ENCODE assay signal across 2 cellular contexts in the genomic region with DNA sequence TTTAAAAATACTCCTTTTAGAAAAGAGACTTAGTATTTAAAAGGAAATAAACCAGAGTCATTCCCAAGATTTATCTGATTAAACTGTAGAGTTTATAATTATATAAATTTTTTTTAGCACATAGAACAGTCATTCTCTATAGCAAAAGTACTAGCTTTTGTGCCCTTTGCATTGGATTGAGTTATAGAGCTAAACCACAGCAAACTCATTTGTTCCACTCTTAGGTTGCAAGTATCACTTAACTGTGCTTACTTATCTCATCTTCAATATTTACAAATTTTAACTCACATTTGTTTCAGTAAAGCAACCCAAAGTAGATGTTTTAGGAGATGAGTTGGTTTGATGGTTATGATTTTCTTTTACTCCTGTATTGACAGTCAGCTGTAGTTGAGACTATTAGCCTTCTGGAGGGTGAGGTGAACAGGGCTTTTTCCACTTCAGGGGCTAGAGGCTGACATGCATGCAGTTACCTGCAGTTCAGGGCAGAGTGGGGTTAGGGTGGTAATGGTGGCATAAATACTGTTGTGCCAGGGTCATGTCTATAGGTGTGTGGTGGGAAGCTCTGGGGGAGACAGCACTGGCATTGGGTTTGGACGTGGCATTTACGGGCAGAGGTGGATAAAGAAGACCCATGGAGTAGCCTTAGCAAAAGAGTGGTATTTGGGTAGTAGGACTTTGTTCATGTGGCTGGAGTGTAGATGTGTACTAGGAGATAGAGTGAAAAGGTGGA.
TF ChIP-seq lines count a peak whose summit lies in the region.

No MANE protein-coding gene starts in this region.

TF ChIP-seq in GM23338, 12 proteins besides CTCF, POLR2A, EP300 and RAD21 (continues in another document):
- TF ChIP-seq, protein P1, sequence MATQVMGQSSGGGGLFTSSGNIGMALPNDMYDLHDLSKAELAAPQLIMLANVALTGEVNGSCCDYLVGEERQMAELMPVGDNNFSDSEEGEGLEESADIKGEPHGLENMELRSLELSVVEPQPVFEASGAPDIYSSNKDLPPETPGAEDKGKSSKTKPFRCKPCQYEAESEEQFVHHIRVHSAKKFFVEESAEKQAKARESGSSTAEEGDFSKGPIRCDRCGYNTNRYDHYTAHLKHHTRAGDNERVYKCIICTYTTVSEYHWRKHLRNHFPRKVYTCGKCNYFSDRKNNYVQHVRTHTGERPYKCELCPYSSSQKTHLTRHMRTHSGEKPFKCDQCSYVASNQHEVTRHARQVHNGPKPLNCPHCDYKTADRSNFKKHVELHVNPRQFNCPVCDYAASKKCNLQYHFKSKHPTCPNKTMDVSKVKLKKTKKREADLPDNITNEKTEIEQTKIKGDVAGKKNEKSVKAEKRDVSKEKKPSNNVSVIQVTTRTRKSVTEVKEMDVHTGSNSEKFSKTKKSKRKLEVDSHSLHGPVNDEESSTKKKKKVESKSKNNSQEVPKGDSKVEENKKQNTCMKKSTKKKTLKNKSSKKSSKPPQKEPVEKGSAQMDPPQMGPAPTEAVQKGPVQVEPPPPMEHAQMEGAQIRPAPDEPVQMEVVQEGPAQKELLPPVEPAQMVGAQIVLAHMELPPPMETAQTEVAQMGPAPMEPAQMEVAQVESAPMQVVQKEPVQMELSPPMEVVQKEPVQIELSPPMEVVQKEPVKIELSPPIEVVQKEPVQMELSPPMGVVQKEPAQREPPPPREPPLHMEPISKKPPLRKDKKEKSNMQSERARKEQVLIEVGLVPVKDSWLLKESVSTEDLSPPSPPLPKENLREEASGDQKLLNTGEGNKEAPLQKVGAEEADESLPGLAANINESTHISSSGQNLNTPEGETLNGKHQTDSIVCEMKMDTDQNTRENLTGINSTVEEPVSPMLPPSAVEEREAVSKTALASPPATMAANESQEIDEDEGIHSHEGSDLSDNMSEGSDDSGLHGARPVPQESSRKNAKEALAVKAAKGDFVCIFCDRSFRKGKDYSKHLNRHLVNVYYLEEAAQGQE (IDR thresholded peaks at IDR 0.05; ENCODE audit: unreplicated experiment), result no peak
- TF ChIP-seq NANOG (IDR thresholded peaks at IDR 0.05; ENCODE audit: borderline replicate concordance) (no peak), EZH2phosphoT487 (IDR thresholded peaks at IDR 0.05; ENCODE audit: unreplicated experiment) (no peak), EZH2 (IDR thresholded peaks at IDR 0.05; ENCODE audit: low read depth, unreplicated experiment) (no peak), STAT1 (IDR thresholded peaks at IDR 0.05; ENCODE audit: unreplicated experiment) (no peak), CREB1 (CRISPR knock-in tag; IDR thresholded peaks at IDR 0.05; ENCODE audit: low read depth) (no peak), POLR2AphosphoS5 (IDR thresholded peaks at IDR 0.05; ENCODE audit: low read depth) (no peak)
- TF ChIP-seq, protein P2, sequence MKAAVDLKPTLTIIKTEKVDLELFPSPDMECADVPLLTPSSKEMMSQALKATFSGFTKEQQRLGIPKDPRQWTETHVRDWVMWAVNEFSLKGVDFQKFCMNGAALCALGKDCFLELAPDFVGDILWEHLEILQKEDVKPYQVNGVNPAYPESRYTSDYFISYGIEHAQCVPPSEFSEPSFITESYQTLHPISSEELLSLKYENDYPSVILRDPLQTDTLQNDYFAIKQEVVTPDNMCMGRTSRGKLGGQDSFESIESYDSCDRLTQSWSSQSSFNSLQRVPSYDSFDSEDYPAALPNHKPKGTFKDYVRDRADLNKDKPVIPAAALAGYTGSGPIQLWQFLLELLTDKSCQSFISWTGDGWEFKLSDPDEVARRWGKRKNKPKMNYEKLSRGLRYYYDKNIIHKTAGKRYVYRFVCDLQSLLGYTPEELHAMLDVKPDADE (IDR thresholded peaks at IDR 0.05), result no peak

TF ChIP-seq in GM12878, 131 proteins besides CTCF, POLR2A, EP300 and RAD21:
- TF ChIP-seq HDGF (IDR thresholded peaks at IDR 0.05), result 0 out of 2 replicates have a peak, but pooled peaks have one; percentile 51
- no peak for TF ChIP-seq ZNF207 (IDR thresholded peaks at IDR 0.05; ENCODE audit: borderline replicate concordance)
TF ChIP-seq in GM12878: peak in this region for 1.
